In the genomic region with DNA sequence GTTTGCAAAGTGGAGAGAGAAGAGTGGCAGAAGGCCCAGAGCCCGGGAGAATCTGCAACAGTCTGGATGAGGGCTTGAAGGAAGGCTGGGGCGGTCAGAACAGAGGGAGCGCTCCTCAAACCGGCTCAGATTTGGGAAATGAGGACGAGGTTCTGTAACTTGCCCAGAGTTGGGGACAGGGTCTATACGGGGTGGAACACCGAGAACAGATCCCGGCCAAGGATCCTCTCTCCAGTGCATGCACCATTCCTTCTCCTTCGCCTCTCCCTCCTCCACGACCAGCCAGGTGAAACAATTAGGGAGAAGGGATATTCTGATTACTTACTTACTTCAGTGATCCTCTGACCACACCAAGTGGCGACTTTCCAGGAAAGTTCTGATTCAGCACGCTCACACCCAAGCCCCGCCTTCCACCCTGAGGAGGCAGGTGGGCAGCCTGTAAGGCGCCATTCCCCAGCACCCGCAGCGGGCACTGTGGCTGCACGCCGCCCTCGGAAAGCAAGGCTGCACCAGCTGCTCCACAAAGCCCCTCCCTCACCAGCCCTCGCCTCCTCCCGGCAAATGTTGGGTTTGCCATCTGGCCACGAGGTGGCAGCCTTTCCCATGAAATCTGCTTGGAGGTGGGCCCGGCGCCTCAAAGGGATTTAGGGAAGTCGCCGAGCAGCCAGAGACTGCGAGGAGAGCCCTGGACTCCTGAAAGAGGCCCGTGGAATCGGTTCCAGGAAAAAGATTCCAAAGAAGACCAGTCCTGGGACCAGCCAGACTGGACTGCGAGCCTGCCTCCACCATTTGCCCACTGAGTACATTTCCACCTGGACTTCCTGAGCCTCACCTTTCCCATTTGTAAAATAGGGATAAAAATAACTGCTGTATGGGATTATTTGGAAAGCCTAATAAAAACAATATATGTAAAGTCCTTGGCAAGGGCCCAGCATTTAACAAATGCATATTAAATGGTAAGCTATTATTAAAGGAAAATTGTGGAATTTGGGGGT, we compare ENCODE assay signal across 1 cellular context.
TF ChIP-seq lines count a peak whose summit lies in the region.

No MANE protein-coding gene starts in this region.

TF ChIP-seq in HepG2, 621 proteins besides CTCF, POLR2A, EP300 and RAD21 (continued from another document):
- TF ChIP-seq, protein P1, sequence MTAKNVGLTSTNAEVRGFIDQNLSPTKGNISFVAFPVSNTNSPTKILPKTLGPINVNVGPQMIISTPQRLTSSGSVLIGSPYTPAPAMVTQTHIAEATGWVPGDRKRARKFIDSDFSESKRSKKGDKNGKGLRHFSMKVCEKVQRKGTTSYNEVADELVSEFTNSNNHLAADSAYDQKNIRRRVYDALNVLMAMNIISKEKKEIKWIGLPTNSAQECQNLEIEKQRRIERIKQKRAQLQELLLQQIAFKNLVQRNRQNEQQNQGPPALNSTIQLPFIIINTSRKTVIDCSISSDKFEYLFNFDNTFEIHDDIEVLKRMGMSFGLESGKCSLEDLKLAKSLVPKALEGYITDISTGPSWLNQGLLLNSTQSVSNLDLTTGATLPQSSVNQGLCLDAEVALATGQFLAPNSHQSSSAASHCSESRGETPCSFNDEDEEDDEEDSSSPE (CRISPR knock-in tag; IDR thresholded peaks at IDR 0.05): peak; percentile 47; the same call in 1 of the 2 replicates
- TF ChIP-seq, protein P2, sequence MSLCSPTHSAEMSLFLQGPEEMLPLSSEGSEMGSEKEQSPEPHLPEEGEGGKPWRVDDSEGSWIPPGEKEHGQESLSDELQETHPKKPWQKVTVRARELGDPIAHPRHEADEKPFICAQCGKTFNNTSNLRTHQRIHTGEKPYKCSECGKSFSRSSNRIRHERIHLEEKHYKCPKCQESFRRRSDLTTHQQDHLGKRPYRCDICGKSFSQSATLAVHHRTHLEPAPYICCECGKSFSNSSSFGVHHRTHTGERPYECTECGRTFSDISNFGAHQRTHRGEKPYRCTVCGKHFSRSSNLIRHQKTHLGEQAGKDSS (CRISPR knock-in tag; IDR thresholded peaks at IDR 0.05; ENCODE audit: borderline replicate concordance, low read depth): peak; percentile 65; the same call in 1 of the 2 replicates
- TF ChIP-seq REPIN1 (CRISPR knock-in tag; IDR thresholded peaks at IDR 0.05; ENCODE audit: borderline replicate concordance, low read depth): peak; percentile 65; the same call in 1 of the 2 replicates
- 0 out of 2 replicates have a peak, but pooled peaks have one; percentile 24 for TF ChIP-seq ZNF44 (CRISPR knock-in tag; IDR thresholded peaks at IDR 0.05)
- TF ChIP-seq, protein P3, sequence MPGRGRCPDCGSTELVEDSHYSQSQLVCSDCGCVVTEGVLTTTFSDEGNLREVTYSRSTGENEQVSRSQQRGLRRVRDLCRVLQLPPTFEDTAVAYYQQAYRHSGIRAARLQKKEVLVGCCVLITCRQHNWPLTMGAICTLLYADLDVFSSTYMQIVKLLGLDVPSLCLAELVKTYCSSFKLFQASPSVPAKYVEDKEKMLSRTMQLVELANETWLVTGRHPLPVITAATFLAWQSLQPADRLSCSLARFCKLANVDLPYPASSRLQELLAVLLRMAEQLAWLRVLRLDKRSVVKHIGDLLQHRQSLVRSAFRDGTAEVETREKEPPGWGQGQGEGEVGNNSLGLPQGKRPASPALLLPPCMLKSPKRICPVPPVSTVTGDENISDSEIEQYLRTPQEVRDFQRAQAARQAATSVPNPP (CRISPR knock-in tag; IDR thresholded peaks at IDR 0.05): no peak
- 0 out of 2 replicates have a peak, but pooled peaks have one; percentile 10 for TF ChIP-seq ZNF563 (CRISPR knock-in tag; IDR thresholded peaks at IDR 0.05)
- TF ChIP-seq SPEN (CRISPR knock-in tag; IDR thresholded peaks at IDR 0.05; ENCODE audit: low read depth): peak; percentile 49; the same call in 1 of the 2 replicates
- peak; percentile 58; the same call in 1 of the 2 replicates for TF ChIP-seq ERF (CRISPR knock-in tag; IDR thresholded peaks at IDR 0.05)
- no peak for TF ChIP-seq CHD4 (IDR thresholded peaks at IDR 0.05; ENCODE audit: borderline replicate concordance, low read length)
- TF ChIP-seq ELF3 (CRISPR knock-in tag; IDR thresholded peaks at IDR 0.05): peak; percentile 58
- TF ChIP-seq CCAR2 (optimal IDR thresholded peaks at IDR 0.05; ENCODE audit: low read depth, low read length): no peak
- TF ChIP-seq ZNF776 (CRISPR knock-in tag; IDR thresholded peaks at IDR 0.05): 0 out of 2 replicates have a peak, but pooled peaks have one; percentile 43
- peak; percentile 55 for TF ChIP-seq RXRA (CRISPR knock-in tag; IDR thresholded peaks at IDR 0.05)
- TF ChIP-seq NR1H2 (CRISPR knock-in tag; IDR thresholded peaks at IDR 0.05; ENCODE audit: borderline replicate concordance, low read depth): no peak
- TF ChIP-seq HOXA5 (CRISPR knock-in tag; IDR thresholded peaks at IDR 0.05): no peak
- 0 out of 2 replicates have a peak, but pooled peaks have one; percentile 27 for TF ChIP-seq ZNF766 (CRISPR knock-in tag; IDR thresholded peaks at IDR 0.05; ENCODE audit: borderline replicate concordance)
- TF ChIP-seq MED1 (CRISPR knock-in tag; IDR thresholded peaks at IDR 0.05): 0 out of 2 replicates have a peak, but pooled peaks have one; percentile 20
- TF ChIP-seq KDM4B (CRISPR knock-in tag; IDR thresholded peaks at IDR 0.05): 0 out of 2 replicates have a peak, but pooled peaks have one; percentile 40
- peak; percentile 89 for TF ChIP-seq HNRNPL (IDR thresholded peaks at IDR 0.05; ENCODE audit: low read depth, low read length)
- no peak; the same call in 1 of the 2 replicates for TF ChIP-seq ZNF619 (CRISPR knock-in tag; IDR thresholded peaks at IDR 0.05)
- no peak for TF ChIP-seq DR1 (CRISPR knock-in tag; IDR thresholded peaks at IDR 0.05)
- TF ChIP-seq, protein P4, sequence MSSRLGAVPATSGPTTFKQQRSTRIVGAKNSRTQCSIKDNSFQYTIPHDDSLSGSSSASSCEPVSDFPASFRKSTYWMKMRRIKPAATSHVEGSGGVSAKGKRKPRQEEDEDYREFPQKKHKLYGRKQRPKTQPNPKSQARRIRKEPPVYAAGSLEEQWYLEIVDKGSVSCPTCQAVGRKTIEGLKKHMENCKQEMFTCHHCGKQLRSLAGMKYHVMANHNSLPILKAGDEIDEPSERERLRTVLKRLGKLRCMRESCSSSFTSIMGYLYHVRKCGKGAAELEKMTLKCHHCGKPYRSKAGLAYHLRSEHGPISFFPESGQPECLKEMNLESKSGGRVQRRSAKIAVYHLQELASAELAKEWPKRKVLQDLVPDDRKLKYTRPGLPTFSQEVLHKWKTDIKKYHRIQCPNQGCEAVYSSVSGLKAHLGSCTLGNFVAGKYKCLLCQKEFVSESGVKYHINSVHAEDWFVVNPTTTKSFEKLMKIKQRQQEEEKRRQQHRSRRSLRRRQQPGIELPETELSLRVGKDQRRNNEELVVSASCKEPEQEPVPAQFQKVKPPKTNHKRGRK (CRISPR knock-in tag; IDR thresholded peaks at IDR 0.05): 0 out of 2 replicates have a peak, but pooled peaks have one; percentile 62
- TF ChIP-seq, protein P5, sequence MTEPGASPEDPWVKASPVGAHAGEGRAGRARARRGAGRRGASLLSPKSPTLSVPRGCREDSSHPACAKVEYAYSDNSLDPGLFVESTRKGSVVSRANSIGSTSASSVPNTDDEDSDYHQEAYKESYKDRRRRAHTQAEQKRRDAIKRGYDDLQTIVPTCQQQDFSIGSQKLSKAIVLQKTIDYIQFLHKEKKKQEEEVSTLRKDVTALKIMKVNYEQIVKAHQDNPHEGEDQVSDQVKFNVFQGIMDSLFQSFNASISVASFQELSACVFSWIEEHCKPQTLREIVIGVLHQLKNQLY (CRISPR knock-in tag; IDR thresholded peaks at IDR 0.05): no peak
- TF ChIP-seq, protein P6, sequence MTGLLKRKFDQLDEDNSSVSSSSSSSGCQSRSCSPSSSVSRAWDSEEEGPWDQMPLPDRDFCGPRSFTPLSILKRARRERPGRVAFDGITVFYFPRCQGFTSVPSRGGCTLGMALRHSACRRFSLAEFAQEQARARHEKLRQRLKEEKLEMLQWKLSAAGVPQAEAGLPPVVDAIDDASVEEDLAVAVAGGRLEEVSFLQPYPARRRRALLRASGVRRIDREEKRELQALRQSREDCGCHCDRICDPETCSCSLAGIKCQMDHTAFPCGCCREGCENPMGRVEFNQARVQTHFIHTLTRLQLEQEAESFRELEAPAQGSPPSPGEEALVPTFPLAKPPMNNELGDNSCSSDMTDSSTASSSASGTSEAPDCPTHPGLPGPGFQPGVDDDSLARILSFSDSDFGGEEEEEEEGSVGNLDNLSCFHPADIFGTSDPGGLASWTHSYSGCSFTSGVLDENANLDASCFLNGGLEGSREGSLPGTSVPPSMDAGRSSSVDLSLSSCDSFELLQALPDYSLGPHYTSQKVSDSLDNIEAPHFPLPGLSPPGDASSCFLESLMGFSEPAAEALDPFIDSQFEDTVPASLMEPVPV (CRISPR knock-in tag; IDR thresholded peaks at IDR 0.05): 0 out of 2 replicates have a peak, but pooled peaks have one; percentile 68
- TF ChIP-seq KMT2B (CRISPR knock-in tag; IDR thresholded peaks at IDR 0.05): 0 out of 2 replicates have a peak, but pooled peaks have one; percentile 41
- 0 out of 2 replicates have a peak, but pooled peaks have one; percentile 28 for TF ChIP-seq ZNF350 (CRISPR knock-in tag; IDR thresholded peaks at IDR 0.05; ENCODE audit: borderline replicate concordance, low read depth)
- TF ChIP-seq ZNF703 (CRISPR knock-in tag; IDR thresholded peaks at IDR 0.05; ENCODE audit: borderline replicate concordance): no peak
- TF ChIP-seq PITX1 (CRISPR knock-in tag; IDR thresholded peaks at IDR 0.05): peak; percentile 93
- no peak for TF ChIP-seq ZSCAN21 (CRISPR knock-in tag; IDR thresholded peaks at IDR 0.05; ENCODE audit: borderline replicate concordance)
- TF ChIP-seq, protein P7, sequence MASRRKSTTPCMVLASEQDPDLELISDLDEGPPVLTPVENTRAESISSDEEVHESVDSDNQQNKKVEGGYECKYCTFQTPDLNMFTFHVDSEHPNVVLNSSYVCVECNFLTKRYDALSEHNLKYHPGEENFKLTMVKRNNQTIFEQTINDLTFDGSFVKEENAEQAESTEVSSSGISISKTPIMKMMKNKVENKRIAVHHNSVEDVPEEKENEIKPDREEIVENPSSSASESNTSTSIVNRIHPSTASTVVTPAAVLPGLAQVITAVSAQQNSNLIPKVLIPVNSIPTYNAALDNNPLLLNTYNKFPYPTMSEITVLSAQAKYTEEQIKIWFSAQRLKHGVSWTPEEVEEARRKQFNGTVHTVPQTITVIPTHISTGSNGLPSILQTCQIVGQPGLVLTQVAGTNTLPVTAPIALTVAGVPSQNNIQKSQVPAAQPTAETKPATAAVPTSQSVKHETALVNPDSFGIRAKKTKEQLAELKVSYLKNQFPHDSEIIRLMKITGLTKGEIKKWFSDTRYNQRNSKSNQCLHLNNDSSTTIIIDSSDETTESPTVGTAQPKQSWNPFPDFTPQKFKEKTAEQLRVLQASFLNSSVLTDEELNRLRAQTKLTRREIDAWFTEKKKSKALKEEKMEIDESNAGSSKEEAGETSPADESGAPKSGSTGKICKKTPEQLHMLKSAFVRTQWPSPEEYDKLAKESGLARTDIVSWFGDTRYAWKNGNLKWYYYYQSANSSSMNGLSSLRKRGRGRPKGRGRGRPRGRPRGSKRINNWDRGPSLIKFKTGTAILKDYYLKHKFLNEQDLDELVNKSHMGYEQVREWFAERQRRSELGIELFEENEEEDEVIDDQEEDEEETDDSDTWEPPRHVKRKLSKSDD (CRISPR knock-in tag; IDR thresholded peaks at IDR 0.05; ENCODE audit: low read depth): 0 out of 2 replicates have a peak, but pooled peaks have one; percentile 74
- 0 out of 2 replicates have a peak, but pooled peaks have one; percentile 41 for TF ChIP-seq ZNF230 (CRISPR knock-in tag; IDR thresholded peaks at IDR 0.05)
- 0 out of 2 replicates have a peak, but pooled peaks have one; percentile 34 for TF ChIP-seq ZBTB7B (CRISPR knock-in tag; IDR thresholded peaks at IDR 0.05)
- peak; percentile 41; the same call in 1 of the 2 replicates for TF ChIP-seq ZNF205 (CRISPR knock-in tag; IDR thresholded peaks at IDR 0.05)
- TF ChIP-seq, protein P8, sequence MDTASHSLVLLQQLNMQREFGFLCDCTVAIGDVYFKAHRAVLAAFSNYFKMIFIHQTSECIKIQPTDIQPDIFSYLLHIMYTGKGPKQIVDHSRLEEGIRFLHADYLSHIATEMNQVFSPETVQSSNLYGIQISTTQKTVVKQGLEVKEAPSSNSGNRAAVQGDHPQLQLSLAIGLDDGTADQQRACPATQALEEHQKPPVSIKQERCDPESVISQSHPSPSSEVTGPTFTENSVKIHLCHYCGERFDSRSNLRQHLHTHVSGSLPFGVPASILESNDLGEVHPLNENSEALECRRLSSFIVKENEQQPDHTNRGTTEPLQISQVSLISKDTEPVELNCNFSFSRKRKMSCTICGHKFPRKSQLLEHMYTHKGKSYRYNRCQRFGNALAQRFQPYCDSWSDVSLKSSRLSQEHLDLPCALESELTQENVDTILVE (CRISPR knock-in tag; IDR thresholded peaks at IDR 0.05): peak; percentile 58; the same call in 1 of the 2 replicates
- no peak for TF ChIP-seq SATB2 (CRISPR knock-in tag; IDR thresholded peaks at IDR 0.05)
- peak; percentile 48; the same call in 1 of the 2 replicates for TF ChIP-seq ELF1 (CRISPR knock-in tag; IDR thresholded peaks at IDR 0.05)
- TF ChIP-seq THAP11 (CRISPR knock-in tag; IDR thresholded peaks at IDR 0.05): peak; percentile 59; the same call in 1 of the 2 replicates
